Comparison of ENCODE assay signal across 15 cellular contexts in genomic region chr6:144321839-144322591, GRCh38. TPM values are rescaled to one million over a fixed set of nuclear protein-coding genes. Genes with fewer than 3 reads are reported as not detected.
A peak's percentile ranks its signal among the peaks of the same experiment; 100 is the strongest.
DNase-seq lines count a peak whose midpoint lies in the region; ATAC-seq and TF ChIP-seq lines count a peak whose summit lies in the region.
"Had no signal": no experiment of that assay in that cellular context is flagged by ENCODE, and none has a peak within 500 bp of the region (broad histone marks: within the 10 kb centered on the region; RNA-seq: fewer than 3 reads in every experiment).

No MANE protein-coding gene starts in this region.

- H3K4me3 Mint-ChIP-seq in activated T-helper 1 cell treated with anti-CD3 and anti-CD28 coated beads, Interleukin-12 subunit alpha, Interleukin-12 subunit beta, Interleukin-2, Interleukin-4 antibody, amounts not matched to agents 30 ng/mL and 10 ng/mL and 1 ng/mL, durations not matched to agents 14 hours and 24 hours and 36 hours: no peak overlapping the region
- H3K4me3 Mint-ChIP-seq: activated CD4-positive, alpha-beta memory T cell treated with anti-CD3 and anti-CD28 coated beads for 36 hours; activated naive CD8-positive, alpha-beta T cell; memory B cell had no signal

- H3K9me3 Mint-ChIP-seq in activated T-helper 1 cell treated with anti-CD3 and anti-CD28 coated beads, Interleukin-12 subunit alpha, Interleukin-12 subunit beta, Interleukin-2, Interleukin-4 antibody, amounts not matched to agents 30 ng/mL and 10 ng/mL and 1 ng/mL, durations not matched to agents 14 hours and 24 hours and 36 hours: no peaks in the 10 kb centered on the region
- H3K9me3 Mint-ChIP-seq: activated CD4-positive, alpha-beta memory T cell treated with anti-CD3 and anti-CD28 coated beads for 36 hours; memory B cell had no signal

- H3K9me3 ChIP-seq in HEK293 (ENCODE audit: control insufficient read depth, insufficient read depth, low read depth, low read length): no peaks in the 10 kb centered on the region
- H3K9me3 ChIP-seq: tibial nerve had no signal

- CTCF ChIA-PET in HEK293 (lab: Yijun Ruan, JAX): interaction anchor here (0.6 to 0.8 kb wide), 3 partner anchors 21 to 1606 kb away, joined by 3 to 4 read pairs (median 3); no protein-coding TSS in a partner anchor

- peaks cover 12% of the 10 kb centered on the region for H3K4me1 Mint-ChIP-seq in activated T-helper 1 cell treated with anti-CD3 and anti-CD28 coated beads, Interleukin-12 subunit alpha, Interleukin-12 subunit beta, Interleukin-2, Interleukin-4 antibody, amounts not matched to agents 30 ng/mL and 10 ng/mL and 1 ng/mL, durations not matched to agents 14 hours and 24 hours and 36 hours (ENCODE audit: low read depth)

- in situ Hi-C loops in astrocyte of the spinal cord (cut with HindIII; ENCODE audit: low sequenced_read_pairs): no loop called here

- H3K36me3 ChIP-seq in HEK293 (ENCODE audit: control insufficient read depth in 2 of 2, insufficient read depth in 1 of 2, low read length in 2 of 2): no peaks in the 10 kb centered on the region
- H3K36me3 ChIP-seq: heart left ventricle, tibial nerve had no signal

- no peak overlapping the region for H3K27ac ChIP-seq in HEK293 (ENCODE audit: extremely low read depth, low read depth, low read length)
- H3K27ac ChIP-seq: heart left ventricle had no signal

- intact Hi-C loops in activated T-helper 1 cell treated with anti-CD3 and anti-CD28 coated beads, Interleukin-12 subunit alpha, Interleukin-12 subunit beta, Interleukin-2, Interleukin-4 antibody, amounts not matched to agents 30 ng/mL and 10 ng/mL and 1 ng/mL, durations not matched to agents 14 hours and 24 hours and 36 hours (cut with micrococcal nuclease): no loop called here

- POLR2A ChIA-PET in HEK293 (lab: Yijun Ruan, JAX): no interaction called here

- TF ChIP-seq CTCF in AG09309 (IDR thresholded peaks at IDR 0.05; ENCODE audit: control insufficient read depth, insufficient read depth, low read depth, low read length, missing control alignments) (no peak), HEK293 (tag by site-specific recombination; IDR thresholded peaks at IDR 0.05) (no peak), astrocyte of the spinal cord (IDR thresholded peaks at IDR 0.05; ENCODE audit: low read depth, low read length) (no peak)

- no peak for ATAC-seq in GM18909 (IDR thresholded peaks at IDR 0.05; ENCODE audit: poor library complexity, unreplicated experiment)
- no peak for ATAC-seq in HG03108 (IDR thresholded peaks at IDR 0.05; ENCODE audit: unreplicated experiment)
- ATAC-seq: heart left ventricle had no signal

- H3K4me1 ChIP-seq in HEK293 (ENCODE audit: control insufficient read depth, insufficient read depth, low read length): peaks cover 10% of the 10 kb centered on the region

- peak; percentile 40 for DNase-seq in AG09309 (ENCODE audit: low read depth)
- peak; percentile 45 for DNase-seq in astrocyte of the spinal cord (ENCODE audit: low read depth, low spot score)
- DNase-seq in myocyte (ENCODE audit: low read depth): peak; percentile 55
- DNase-seq in activated T-helper 1 cell treated with anti-CD3 and anti-CD28 coated beads, Interleukin-12 subunit alpha, Interleukin-12 subunit beta, Interleukin-2, Interleukin-4 antibody, amounts not matched to agents 30 ng/mL and 10 ng/mL and 1 ng/mL, durations not matched to agents 14 hours and 24 hours and 36 hours (ENCODE audit: low spot score): no peak
- no peak for DNase-seq in KG1 (lab: John Stamatoyannopoulos, UW)
- DNase-seq: activated CD4-positive, alpha-beta memory T cell treated with anti-CD3 and anti-CD28 coated beads for 36 hours; heart left ventricle; NK-92 treated with Interleukin-12 subunit alpha and Interleukin-12 subunit beta, amount 100 ng/mL, for 24 hours; T-helper 1 cell had no signal

- H3K4me3 ChIP-seq in AG09309 (ENCODE audit: control insufficient read depth, low read depth, low read length): no peak overlapping the region
- no peak overlapping the region for H3K4me3 ChIP-seq in HEK293 (ENCODE audit: low read depth, low read length)
- no peak overlapping the region for H3K4me3 ChIP-seq in astrocyte of the spinal cord (ENCODE audit: low read depth, low read length)
- H3K4me3 ChIP-seq: heart left ventricle, tibial nerve had no signal

- H3K36me3 Mint-ChIP-seq in activated T-helper 1 cell treated with anti-CD3 and anti-CD28 coated beads, Interleukin-12 subunit alpha, Interleukin-12 subunit beta, Interleukin-2, Interleukin-4 antibody, amounts not matched to agents 30 ng/mL and 10 ng/mL and 1 ng/mL, durations not matched to agents 14 hours and 24 hours and 36 hours (ENCODE audit: low read depth): no peaks in the 10 kb centered on the region
- H3K36me3 Mint-ChIP-seq: activated CD4-positive, alpha-beta memory T cell treated with anti-CD3 and anti-CD28 coated beads for 36 hours; activated naive CD8-positive, alpha-beta T cell; memory B cell had no signal

- H3K27ac Mint-ChIP-seq in activated T-helper 1 cell treated with anti-CD3 and anti-CD28 coated beads, Interleukin-12 subunit alpha, Interleukin-12 subunit beta, Interleukin-2, Interleukin-4 antibody, amounts not matched to agents 30 ng/mL and 10 ng/mL and 1 ng/mL, durations not matched to agents 14 hours and 24 hours and 36 hours: no peak overlapping the region
- H3K27ac Mint-ChIP-seq: activated CD4-positive, alpha-beta memory T cell treated with anti-CD3 and anti-CD28 coated beads for 36 hours; activated naive CD8-positive, alpha-beta T cell; memory B cell had no signal

- H3K27me3 Mint-ChIP-seq in activated T-helper 1 cell treated with anti-CD3 and anti-CD28 coated beads, Interleukin-12 subunit alpha, Interleukin-12 subunit beta, Interleukin-2, Interleukin-4 antibody, amounts not matched to agents 30 ng/mL and 10 ng/mL and 1 ng/mL, durations not matched to agents 14 hours and 24 hours and 36 hours (ENCODE audit: insufficient read depth): peaks cover 13% of the 10 kb centered on the region
- H3K27me3 Mint-ChIP-seq: activated CD4-positive, alpha-beta memory T cell treated with anti-CD3 and anti-CD28 coated beads for 36 hours; activated naive CD8-positive, alpha-beta T cell; memory B cell had no signal

TF ChIP-seq in HEK293, 187 proteins besides CTCF, POLR2A, EP300 and RAD21 (continues in another document):
- TF ChIP-seq ELK4 (IDR thresholded peaks at IDR 0.05; ENCODE audit: borderline replicate concordance, low read depth, low read length) (no peak), ZSCAN23 (tag by site-specific recombination; IDR thresholded peaks at IDR 0.05) (no peak), PRDM1 (tag by site-specific recombination; IDR thresholded peaks at IDR 0.05) (no peak), ZNF610 (tag by site-specific recombination; IDR thresholded peaks at IDR 0.05; ENCODE audit: borderline replicate concordance) (no peak), MEIS1 (CRISPR knock-in tag; IDR thresholded peaks at IDR 0.05; ENCODE audit: borderline replicate concordance) (no peak), ZNF114 (tag by site-specific recombination; IDR thresholded peaks at IDR 0.05) (no peak), FEZF1 (tag by site-specific recombination; IDR thresholded peaks at IDR 0.05) (peak; percentile 50; the same call in 1 of the 2 replicates), ZXDB (tag by site-specific recombination; IDR thresholded peaks at IDR 0.05) (no peak), KLF7 (tag by site-specific recombination; IDR thresholded peaks at IDR 0.05; ENCODE audit: borderline replicate concordance) (no peak), KLF1 (tag by site-specific recombination; IDR thresholded peaks at IDR 0.05) (no peak), ZIC2 (tag by site-specific recombination; IDR thresholded peaks at IDR 0.05) (peak; percentile 67), ZNF223 (tag by site-specific recombination; IDR thresholded peaks at IDR 0.05) (no peak), WT1 (tag by site-specific recombination; IDR thresholded peaks at IDR 0.05) (peak; percentile 57), PATZ1 (tag by site-specific recombination; IDR thresholded peaks at IDR 0.05) (no peak), ZNF473 (tag by site-specific recombination; IDR thresholded peaks at IDR 0.05) (no peak), ZNF626 (tag by site-specific recombination; IDR thresholded peaks at IDR 0.05) (no peak), ZNF596 (tag by site-specific recombination; IDR thresholded peaks at IDR 0.05) (no peak), ZNF184 (tag by site-specific recombination; IDR thresholded peaks at IDR 0.05) (no peak), ZNF155 (tag by site-specific recombination; IDR thresholded peaks at IDR 0.05) (no peak), IKZF3 (tag by site-specific recombination; IDR thresholded peaks at IDR 0.05) (no peak)

RNA-seq across cellular contexts. Expression of gene UTRN, which starts 36.9 kb away (rescaled TPM):
- 56.8 and 103 TPM in 2 replicates for total RNA-seq in myocyte
- 18.2 TPM for polyA plus RNA-seq in myocyte (2012)
- 48.3 and 50.6 TPM in 2 replicates for total RNA-seq in activated T-helper 1 cell treated with anti-CD3 and anti-CD28 coated beads, Interleukin-12 subunit alpha, Interleukin-12 subunit beta, Interleukin-2, Interleukin-4 antibody, amounts not matched to agents 30 ng/mL and 10 ng/mL and 1 ng/mL, durations not matched to agents 14 hours and 24 hours and 36 hours

Comparison
In these comparisons a context has a peak if more than half of its experiments do, and no peak if none do; other contexts are left out.
1. DNase-seq: peak in AG09309 (single experiment), astrocyte of the spinal cord (single experiment) and myocyte (single experiment); none in activated T-helper 1 cell treated with anti-CD3 and anti-CD28 coated beads, Interleukin-12 subunit alpha, Interleukin-12 subunit beta, Interleukin-2, Interleukin-4 antibody, amounts not matched to agents 30 ng/mL and 10 ng/mL and 1 ng/mL, durations not matched to agents 14 hours and 24 hours and 36 hours (single experiment) and KG1 (single experiment).